Comparison of ENCODE assay signal across 8 cellular contexts in the genomic region with DNA sequence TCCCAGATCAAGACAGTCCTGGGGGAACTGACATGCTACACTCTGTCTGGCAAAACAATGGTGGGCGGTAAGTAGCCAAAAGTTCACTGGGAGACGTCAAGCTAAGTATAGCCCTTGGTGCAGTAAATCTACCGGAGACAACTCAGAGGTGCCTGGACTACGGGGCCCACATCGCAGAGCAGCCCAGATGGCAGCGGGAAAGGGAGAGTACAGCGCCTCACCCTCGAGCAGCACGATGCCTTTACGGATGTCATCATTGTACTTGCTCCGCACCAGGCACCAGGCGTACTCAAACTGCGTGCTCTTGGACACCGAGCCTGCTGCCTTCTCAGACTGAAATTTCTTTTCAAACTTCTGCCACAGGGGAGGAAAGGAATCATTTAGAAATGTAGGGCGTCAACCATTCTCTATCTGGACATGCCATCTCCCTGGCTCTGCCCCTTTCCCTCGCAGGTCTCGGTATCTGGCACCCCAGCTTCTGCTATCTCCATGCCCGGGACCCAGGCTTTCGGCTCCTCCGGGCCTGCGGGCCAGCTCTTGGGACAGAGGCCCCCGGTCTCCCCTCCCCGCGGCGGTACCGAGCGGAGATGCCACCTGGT. TPM values are rescaled to one million over a fixed set of nuclear protein-coding genes. Genes with fewer than 3 reads are reported as not detected.
A peak's percentile ranks its signal among the peaks of the same experiment; 100 is the strongest.
DNase-seq lines count a peak whose midpoint lies in the region; ATAC-seq, FAIRE-seq and TF ChIP-seq lines count a peak whose summit lies in the region.

No MANE protein-coding gene starts in this region.

- H3K4me1 ChIP-seq in CD8-positive, alpha-beta T cell (ENCODE audit: insufficient read depth, low read length): peaks cover 18% of the 10 kb centered on the region
- H3K4me1 ChIP-seq in HUES6 (ENCODE audit: control insufficient read depth, insufficient read depth, low read length): peaks cover 12% of the 10 kb centered on the region
- H3K4me1 ChIP-seq in adrenal gland (replicated peaks in 1 of 2): peaks cover 24 to 31% of the 10 kb centered on the region in 2 donors
- peaks cover 1 to 3% of the 10 kb centered on the region in 2 donors for H3K4me1 ChIP-seq in small intestine (ENCODE audit: control insufficient read depth in 2 of 2, insufficient read depth in 1 of 2, low read depth in 1 of 2, low read length in 1 of 2)

- H3K9me3 ChIP-seq in CD8-positive, alpha-beta T cell (ENCODE audit: low read length): no peaks in the 10 kb centered on the region
- H3K9me3 ChIP-seq in HUES6 (ENCODE audit: control insufficient read depth, insufficient read depth, low read depth, low read length) (no peaks in the 10 kb centered on the region), adrenal gland (replicated peaks in 1 of 3) (no peaks in the 10 kb centered on the region), small intestine (ENCODE audit: control insufficient read depth, low read depth) (no peaks in the 10 kb centered on the region)

- DNase-seq in CD8-positive, alpha-beta T cell: no peak
- peak; percentile 31 to 86 (median 66) for DNase-seq in adrenal gland
- peak; percentile 89 for DNase-seq in iPS-NIHi11 (ENCODE audit: low spot score)
- DNase-seq in small intestine: peak; percentile 82
- no peak for DNase-seq in mucosa of gallbladder (ENCODE audit: low spot score)
- DNase-seq in activated CD8-positive, alpha-beta memory T cell treated with anti-CD3 and anti-CD28 coated beads for 24 hours: no peak

- POLR2A ChIA-PET in CD8-positive, alpha-beta T cell (lab: Charles Lee): interaction anchor here (0.7 to 3.1 kb wide), 10 partner anchors 8 to 109 kb away, joined by 3 to 29 read pairs (median 4); partner anchors contain the start of genes PLOD3 and ZNHIT1

- H3K9me3 Mint-ChIP-seq in CD8-positive, alpha-beta T cell: no peaks in the 10 kb centered on the region

- H3K36me3 Mint-ChIP-seq in CD8-positive, alpha-beta T cell: peaks cover 43% of the 10 kb centered on the region

- H3K4me3 Mint-ChIP-seq in CD8-positive, alpha-beta T cell: peak overlapping the region; percentile 99

- no peaks in the 10 kb centered on the region for H3K27me3 Mint-ChIP-seq in CD8-positive, alpha-beta T cell (ENCODE audit: low read depth)

- CTCF ChIA-PET in CD8-positive, alpha-beta T cell (lab: Charles Lee): interaction anchor here (0.6 to 3.9 kb wide), 21 partner anchors 10 to 159 kb away, joined by 3 to 32 read pairs (median 5); partner anchors contain the start of genes PLOD3, TRIM56 and ZNHIT1

- H3K4me1 Mint-ChIP-seq in CD8-positive, alpha-beta T cell (ENCODE audit: low read depth): peaks cover 45% of the 10 kb centered on the region

- 7 to 23% (median 16%) methylated on average over 13 to 27 of the region's 27 CpGs for WGBS in adrenal gland, 4 donors
- WGBS in small intestine, 3 donors: 10 to 17% (median 12%) methylated on average over 27 of the region's 27 CpGs

- no peak for ATAC-seq in CD8-positive, alpha-beta T cell
- no peak for ATAC-seq in HG03432 (IDR thresholded peaks at IDR 0.05; ENCODE audit: unreplicated experiment)

- peak overlapping the region; percentile 99 for H3K27ac Mint-ChIP-seq in CD8-positive, alpha-beta T cell

- H3K36me3 ChIP-seq in CD8-positive, alpha-beta T cell (ENCODE audit: insufficient read depth, low read length): peaks cover 5% of the 10 kb centered on the region
- H3K36me3 ChIP-seq in HUES6 (ENCODE audit: control insufficient read depth, insufficient read depth, low read length) (peaks cover 30% of the 10 kb centered on the region), adrenal gland (replicated peaks in 1 of 2) (peaks cover 0 to 19% of the 10 kb centered on the region in 2 donors), small intestine (ENCODE audit: control insufficient read depth in 2 of 2, insufficient read depth in 2 of 2, low read length in 2 of 2) (peaks cover 0 to 5% of the 10 kb centered on the region in 2 donors)

- H3K27me3 ChIP-seq in CD8-positive, alpha-beta T cell (ENCODE audit: insufficient read depth, low read length): no peaks in the 10 kb centered on the region
- H3K27me3 ChIP-seq in HUES6 (ENCODE audit: control insufficient read depth, insufficient read depth, low read length) (no peaks in the 10 kb centered on the region), adrenal gland (no peaks in the 10 kb centered on the region), small intestine (ENCODE audit: control insufficient read depth in 2 of 2, insufficient read depth in 2 of 2, low read length in 2 of 2) (no peaks in the 10 kb centered on the region)

- no peak for FAIRE-seq in small intestine (lab: Jason Lieb, UNC)

- TF ChIP-seq CTCF in CD8-positive, alpha-beta T cell (IDR thresholded peaks at IDR 0.05): no peak
- peak in 1 of 6 experiments; percentile 91 for TF ChIP-seq CTCF in adrenal gland (IDR thresholded peaks at IDR 0.05)

- peak overlapping the region; percentile 98 for H3K4me3 ChIP-seq in CD8-positive, alpha-beta T cell (ENCODE audit: low read depth, low read length)
- H3K4me3 ChIP-seq in HUES6 (ENCODE audit: low read depth, low read length): peak overlapping the region; percentile 96
- H3K4me3 ChIP-seq in adrenal gland: peak overlapping the region; percentile 79 to 100 (median 88)
- H3K4me3 ChIP-seq in small intestine (ENCODE audit: low read depth in 1 of 2, low read length in 2 of 2): peak overlapping the region; percentile 63 to 76

- H3K9ac ChIP-seq in HUES6 (ENCODE audit: low read length): peak overlapping the region; percentile 87

- intact Hi-C loops in CD8-positive, alpha-beta T cell (cut with DNase I, micrococcal nuclease): loop anchor here (1.0 to 10.0 kb wide), 11 partner anchors 8 to 1779 kb away; partner anchors contain the start of genes ZNHIT1 (in 2 of the 2), AP1S1 (in 1 of the 2), ATP5MF (in 1 of the 2) and IFT22 (in 1 of the 2)
- intact Hi-C loops in adrenal gland (cut with DNase I): no loop called here

- peak in 1 of 2 donors; percentile 36 for TF ChIP-seq POLR2A in adrenal gland (IDR thresholded peaks at IDR 0.05)

- H3K27ac ChIP-seq in CD8-positive, alpha-beta T cell (ENCODE audit: low read depth, low read length): peak overlapping the region; percentile 93
- no peak overlapping the region for H3K27ac ChIP-seq in HUES6 (ENCODE audit: low read depth, low read length)
- H3K27ac ChIP-seq in adrenal gland: peak overlapping the region; percentile 81 to 97 (median 94)
- peak overlapping the region; percentile 85 to 98 for H3K27ac ChIP-seq in small intestine (ENCODE audit: low read depth in 1 of 2, low read length in 1 of 2)

RNA-seq across cellular contexts. Expression of gene FIS1, which starts 1.0 kb away (rescaled TPM):
- total RNA-seq in CD8-positive, alpha-beta T cell: 10 to 100 TPM; 66.1 to 72.6 TPM
- 100 to 1,000 TPM; 216 to 439 (median 286) TPM for total RNA-seq in adrenal gland
- polyA plus RNA-seq in adrenal gland: 100 to 1,000 TPM; 158 to 230 (median 168) TPM
- polyA plus RNA-seq in small intestine: 100 to 1,000 TPM; 236 to 319 (median 248) TPM
- total RNA-seq in mucosa of gallbladder: 190 TPM

RNA-seq across cellular contexts. Expression of gene CLDN15, which starts 6.3 kb away (rescaled TPM):
- total RNA-seq in CD8-positive, alpha-beta T cell: 10 to 100 TPM in 1 of 2 experiments, 1 to 10 TPM in 1; 9.3 to 11.5 TPM
- total RNA-seq in adrenal gland (1 to 10 TPM; 2.0 to 7.8 (median 3.5) TPM), mucosa of gallbladder (46.4 TPM)
- polyA plus RNA-seq in adrenal gland (10 to 100 TPM in 1 of 3 donors, 1 to 10 TPM in 1, under 1 TPM in 1; 0.70 to 10.9 (median 6.5) TPM), small intestine (100 to 1,000 TPM; 303 to 315 (median 314) TPM)

RNA-seq across cellular contexts. Expression of gene ZNHIT1, which starts 25.9 kb away (rescaled TPM):
- total RNA-seq in CD8-positive, alpha-beta T cell: 10 to 100 TPM; 23.7 to 24.6 TPM
- total RNA-seq in adrenal gland (100 to 1,000 TPM in 3 of 8 donors, 10 to 100 TPM in 5; 69.0 to 133 (median 92.2) TPM), mucosa of gallbladder (92.6 TPM)
- polyA plus RNA-seq in adrenal gland (100 to 1,000 TPM in 2 of 3 donors, 10 to 100 TPM in 1; 34.7 to 228 (median 177) TPM), small intestine (100 to 1,000 TPM; 118 to 240 (median 208) TPM)

RNA-seq across cellular contexts. Expression of gene PLOD3, which starts 26.5 kb away (rescaled TPM):
- total RNA-seq in CD8-positive, alpha-beta T cell: 1 to 10 TPM; 6.6 to 7.5 TPM
- total RNA-seq in adrenal gland: 10 to 100 TPM; 29.1 to 62.2 (median 51.4) TPM
- polyA plus RNA-seq in adrenal gland: 10 to 100 TPM; 35.4 to 59.8 (median 54.4) TPM
- 10 to 100 TPM; 54.8 to 67.0 (median 62.8) TPM for polyA plus RNA-seq in small intestine
- total RNA-seq in mucosa of gallbladder: 104 TPM

RNA-seq across cellular contexts. Expression of gene MOGAT3, which starts 43.0 kb away (rescaled TPM):
- not detected for total RNA-seq in CD8-positive, alpha-beta T cell
- total RNA-seq in adrenal gland: not detected
- polyA plus RNA-seq in adrenal gland: not detected
- polyA plus RNA-seq in small intestine: 10 to 100 TPM; 15.4 to 63.3 (median 58.9) TPM
- total RNA-seq in mucosa of gallbladder: 0.14 TPM

Comparison
In these comparisons a context has a peak if more than half of its experiments do, and no peak if none do; other contexts are left out.
1. DNase-seq: peak in adrenal gland (7 of 7), iPS-NIHi11 (single experiment) and small intestine (single experiment); none in CD8-positive, alpha-beta T cell (0 of 7), mucosa of gallbladder (single experiment) and activated CD8-positive, alpha-beta memory T cell treated with anti-CD3 and anti-CD28 coated beads for 24 hours (single experiment).
2. intact Hi-C loops: an anchor here in CD8-positive, alpha-beta T cell (1.0 to 10.0 kb wide); none called in adrenal gland.
3. Peak in every context shown above with its lines, with median percentiles within 50 percentile points of each other: H3K4me3 ChIP-seq.